Comparison of ENCODE assay signal across 8 cellular contexts in genomic region chr3:9731206-9732079, GRCh38. TPM values are rescaled to one million over a fixed set of nuclear protein-coding genes. Genes with fewer than 3 reads are reported as not detected.
DNase-seq lines count a peak whose midpoint lies in the region; ATAC-seq and TF ChIP-seq lines count a peak whose summit lies in the region.

TSS of gene BRPF1 (plus strand) at chr3:9731735. CDS start at chr3:9734141, 2,406 bp downstream.

- H3K36me3 ChIP-seq in cardiac muscle cell: peaks cover 7% of the 10 kb centered on the region
- H3K36me3 ChIP-seq in trophoblast cell (ENCODE audit: control insufficient read depth in 1 of 2, insufficient read depth in 2 of 2, low read length in 2 of 2): peaks cover 13 to 21% of the 10 kb centered on the region in 2 experiments
- peaks cover 0 to 5% (median under 1%) of the 10 kb centered on the region in 4 donors for H3K36me3 ChIP-seq in transverse colon

- H2BK12ac ChIP-seq in trophoblast cell (ENCODE audit: low read length): peak within 1 kb of the TSS; percentile 72

- H2AFZ ChIP-seq in trophoblast cell (ENCODE audit: insufficient read depth, low read length, poor library complexity): peak within 1 kb of the TSS; percentile 99

- TF ChIP-seq CTCF in GM12865 (IDR thresholded peaks at IDR 0.05; ENCODE audit: insufficient read depth, low read depth, low read length, missing control alignments): no peak
- TF ChIP-seq CTCF in cardiac muscle cell (IDR thresholded peaks at IDR 0.05; ENCODE audit: low read depth, low read length): no peak
- TF ChIP-seq CTCF in transverse colon (IDR thresholded peaks at IDR 0.05): peak in 3 of 5 experiments; percentile 5 to 23 (median 16)

- H3K27me3 Mint-ChIP-seq in activated naive CD8-positive, alpha-beta T cell treated with anti-CD3 and anti-CD28 coated beads, Interleukin-2, amount 50 U/mL, for 24 hours: no peaks in the 10 kb centered on the region

- H3K4me3 Mint-ChIP-seq in activated naive CD8-positive, alpha-beta T cell treated with anti-CD3 and anti-CD28 coated beads, Interleukin-2, amount 50 U/mL, for 24 hours: peak within 1 kb of the TSS; percentile 89

- peak within 1 kb of the TSS; percentile 96 for H3K9ac ChIP-seq in trophoblast cell (ENCODE audit: low read length)

- peak within 1 kb of the TSS; percentile 97 for H3K4ac ChIP-seq in trophoblast cell (ENCODE audit: low read depth, low read length)

- H4K91ac ChIP-seq in trophoblast cell (ENCODE audit: low read depth, low read length): peak within 1 kb of the TSS; percentile 99

- H3K27me3 ChIP-seq in cardiac muscle cell: no peaks in the 10 kb centered on the region
- no peaks in the 10 kb centered on the region for H3K27me3 ChIP-seq in trophoblast cell (ENCODE audit: insufficient read depth, low read length)
- H3K27me3 ChIP-seq in transverse colon: no peaks in the 10 kb centered on the region

- H2BK5ac ChIP-seq in trophoblast cell (ENCODE audit: low read depth, low read length, poor library complexity): peak within 1 kb of the TSS; percentile 100

- H3K4me1 ChIP-seq in cardiac muscle cell (ENCODE audit: low read depth) (peaks cover 11% of the 10 kb centered on the region), trophoblast cell (ENCODE audit: control insufficient read depth in 1 of 2, insufficient read depth in 2 of 2, low read length in 2 of 2) (peaks cover 8 to 10% of the 10 kb centered on the region in 2 experiments), transverse colon (peaks cover 13 to 24% (median 20%) of the 10 kb centered on the region in 4 donors)

- in situ Hi-C loops in transverse colon (cut with MboI; ENCODE audit: low pct_ligation_motif_present in 1 of 4, low pct_unique_long_range_greater_than_20kb in 1 of 4, low sequenced_read_pairs in 3 of 4): no loop called here

- peak within 1 kb of the TSS; percentile 92 for H3K18ac ChIP-seq in trophoblast cell (ENCODE audit: low read length)

- H3K79me2 ChIP-seq in trophoblast cell (ENCODE audit: control insufficient read depth, insufficient read depth, low read length, poor library complexity): peaks cover 17% of the 10 kb centered on the region

- H2AK5ac ChIP-seq in trophoblast cell (ENCODE audit: low read length): peak within 1 kb of the TSS; percentile 91

- H3K4me3 ChIP-seq in GM12865 (ENCODE audit: low read depth, low read length): peak within 1 kb of the TSS; percentile 92
- peak within 1 kb of the TSS; percentile 99 for H3K4me3 ChIP-seq in cardiac muscle cell
- peak within 1 kb of the TSS; percentile 97 for H3K4me3 ChIP-seq in trophoblast cell (ENCODE audit: low read depth, low read length)
- peak within 1 kb of the TSS; percentile 87 to 100 (median 92) for H3K4me3 ChIP-seq in transverse colon

- H3K14ac ChIP-seq in trophoblast cell (ENCODE audit: low read length): peak within 1 kb of the TSS; percentile 99

- DNase-seq in GM12865 (ENCODE audit: low read depth) (peak; percentile 100), NCI-H1417 treated with DMSO at 0.1 percent for 48 hours (lab: John Stamatoyannopoulos, UW) (peak; percentile 52), SW480 (ENCODE audit: low spot score) (peak; percentile 97), cardiac muscle cell (ENCODE audit: low read depth in 1 of 2, low spot score in 1 of 2) (peak; percentile 100), trophoblast cell (peak; percentile 97 to 99), transverse colon (peak; percentile 100)
- peak; percentile 99 for DNase-seq in activated naive CD8-positive, alpha-beta T cell treated with anti-CD3 and anti-CD28 coated beads, Interleukin-2, amount 50 U/mL, for 24 hours

- H4K8ac ChIP-seq in trophoblast cell (ENCODE audit: low read depth, low read length): peak within 1 kb of the TSS; percentile 99

- no peaks in the 10 kb centered on the region for H3K9me3 Mint-ChIP-seq in activated naive CD8-positive, alpha-beta T cell treated with anti-CD3 and anti-CD28 coated beads, Interleukin-2, amount 50 U/mL, for 24 hours

- TF ChIP-seq EP300 in transverse colon (IDR thresholded peaks at IDR 0.05; ENCODE audit: low read depth): no peak

- no peak within 1 kb of the TSS for H3K23ac ChIP-seq in trophoblast cell (ENCODE audit: low read length)

- H3K36me3 Mint-ChIP-seq in activated naive CD8-positive, alpha-beta T cell treated with anti-CD3 and anti-CD28 coated beads, Interleukin-2, amount 50 U/mL, for 24 hours (ENCODE audit: low read depth): peaks cover 17% of the 10 kb centered on the region

- H3K4me2 ChIP-seq in trophoblast cell (ENCODE audit: low read length): peak within 1 kb of the TSS; percentile 88

- no CpG with 5 or more reads among the region's 88 CpGs for WGBS in trophoblast cell (ENCODE audit: extremely low coverage, insufficient coverage, insufficient read length)
- 0% methylated on average over 52 of the region's 88 CpGs; no CpG with 5 or more reads in 1 of the 2 donors for WGBS in transverse colon (ENCODE audit: low coverage in 1 of 2), 2 donors

- H3K27ac Mint-ChIP-seq in activated naive CD8-positive, alpha-beta T cell treated with anti-CD3 and anti-CD28 coated beads, Interleukin-2, amount 50 U/mL, for 24 hours: peak within 1 kb of the TSS; percentile 94

- peak within 1 kb of the TSS; percentile 100 for H2BK120ac ChIP-seq in trophoblast cell (ENCODE audit: insufficient read depth, low read length, poor library complexity)

- H4K12ac ChIP-seq in trophoblast cell (ENCODE audit: low read depth, low read length): peak within 1 kb of the TSS; percentile 93

- H3K79me1 ChIP-seq in trophoblast cell (ENCODE audit: low read length): peaks cover 9% of the 10 kb centered on the region

- peak; percentile 69 for TF ChIP-seq POLR2A in transverse colon (IDR thresholded peaks at IDR 0.05)

- H3K4me1 Mint-ChIP-seq in activated naive CD8-positive, alpha-beta T cell treated with anti-CD3 and anti-CD28 coated beads, Interleukin-2, amount 50 U/mL, for 24 hours: peaks cover 73% of the 10 kb centered on the region

- intact Hi-C loops in transverse colon (cut with DNase I; ENCODE audit: low total_unique reads): no loop called here

- H3K9me3 ChIP-seq in cardiac muscle cell (ENCODE audit: low read depth): no peaks in the 10 kb centered on the region
- H3K9me3 ChIP-seq in trophoblast cell (ENCODE audit: insufficient read depth, low read depth, low read length): no peaks in the 10 kb centered on the region
- H3K9me3 ChIP-seq in transverse colon: no peaks in the 10 kb centered on the region

- H3K27ac ChIP-seq in cardiac muscle cell (peak within 1 kb of the TSS; percentile 100), trophoblast cell (ENCODE audit: low read depth, low read length) (peak within 1 kb of the TSS; percentile 92), transverse colon (peak within 1 kb of the TSS; percentile 89 to 95 (median 93))

- ATAC-seq in HG02763 (IDR thresholded peaks at IDR 0.05; ENCODE audit: unreplicated experiment): peak; percentile 90
- peak; percentile 98 for ATAC-seq in activated naive CD8-positive, alpha-beta T cell treated with anti-CD3 and anti-CD28 coated beads, Interleukin-2, amount 50 U/mL, for 24 hours

RNA-seq across cellular contexts. Expression of gene BRPF1, which starts in this region (rescaled TPM):
- total RNA-seq in cardiac muscle cell (15.7 and 17.3 TPM in 2 replicates), transverse colon (10 to 100 TPM in 3 of 4 donors, 1 to 10 TPM in 1; 9.4 to 18.7 (median 14.9) TPM)
- 11.1 and 11.4 TPM in 2 replicates for polyA plus RNA-seq in cardiac muscle cell
- 11.6 TPM in 2 replicates for polyA plus RNA-seq in trophoblast cell (2013)

Comparison
In these comparisons a context has a peak if more than half of its experiments do, and no peak if none do; other contexts are left out.
1. Peak in every context shown above with its lines: DNase-seq, ATAC-seq, H3K4me3 ChIP-seq and H3K27ac ChIP-seq.
2. CTCF ChIP-seq: peak in transverse colon (3 of 5); none in GM12865 (single experiment) and cardiac muscle cell (single experiment).